In the genomic region with DNA sequence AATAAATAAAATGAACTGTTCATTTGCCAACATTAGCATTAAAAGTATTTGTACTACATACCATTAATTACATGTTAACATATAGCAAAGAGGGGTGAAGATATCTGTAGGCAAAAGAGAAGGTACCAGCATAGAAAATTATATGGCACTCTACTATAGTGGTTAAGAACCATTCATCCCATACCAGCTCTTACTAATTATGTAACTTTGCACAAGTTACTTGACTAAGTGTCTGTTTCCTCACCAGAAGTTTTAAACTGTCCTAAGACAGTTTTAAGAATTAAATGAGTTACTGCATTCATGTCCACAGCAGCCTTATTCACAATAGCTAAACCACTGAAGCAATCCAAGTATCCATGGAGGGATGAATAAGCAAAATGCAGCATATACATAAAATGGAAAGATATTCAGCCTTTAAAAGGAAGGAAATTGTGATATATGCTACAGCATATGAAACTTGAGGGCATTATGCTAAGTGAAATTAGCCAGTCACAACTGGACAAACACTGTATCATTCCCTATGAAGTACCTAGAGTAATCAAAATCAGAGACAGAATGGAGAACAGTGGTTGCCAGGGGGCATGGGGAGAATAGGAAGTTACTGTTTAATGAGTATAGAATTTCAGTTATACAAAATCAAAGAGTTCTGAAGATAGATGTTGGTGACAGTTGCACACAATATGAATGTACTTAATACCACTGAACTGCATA, we compare ENCODE assay signal across 1 cellular context.
TF ChIP-seq lines count a peak whose summit lies in the region.

No MANE protein-coding gene starts in this region.

TF ChIP-seq in GM23338, 12 proteins besides CTCF, POLR2A, EP300 and RAD21 (continued from another document):
- TF ChIP-seq ZNF462 (CRISPR knock-in tag; IDR thresholded peaks at IDR 0.05): no peak
